In genomic region chr20:13852321-13852720, GRCh38 we compare ENCODE assay signal across 23 cellular contexts.
DNase-seq lines count a peak whose midpoint lies in the region; FAIRE-seq and TF ChIP-seq lines count a peak whose summit lies in the region.
"Had no signal": no experiment of that assay in that cellular context is flagged by ENCODE, and none has a peak within 500 bp of the region (broad histone marks: within the 10 kb centered on the region; RNA-seq: fewer than 3 reads in every experiment).

No MANE protein-coding gene starts in this region.

- peak; percentile 40 for DNase-seq in COLO829 (ENCODE audit: low spot score)
- DNase-seq in SK-MEL-5 (ENCODE audit: low read depth, low spot score): peak; percentile 23
- DNase-seq in fibroblast of villous mesenchyme (ENCODE audit: low read depth): peak; percentile 9
- no peak for DNase-seq in tibial artery
- DNase-seq in DMS53 treated with DMSO at 0.1 percent for 48 hours (lab: John Stamatoyannopoulos, UW; ENCODE audit: unreplicated experiment): no peak
- no peak for DNase-seq in cerebellar nuclear complex (lab: John Stamatoyannopoulos, UW)
- DNase-seq in H4 (ENCODE audit: low spot score): no peak
- DNase-seq in RCC 7860 (ENCODE audit: low spot score): no peak
- DNase-seq: ACHN; CD8-positive, alpha-beta memory T cell; DND-41; GDM1; H7; IMR-90; Karpas-422; MM.1S; NCI-H1092 treated with DMSO at 0.1 percent for 48 hours; NCI-H2107; NCI-H2227 treated with DMSO at 0.1 percent for 48 hours; NCI-H524; Peyer's patch; SHP77 had no signal

- H3K27me3 ChIP-seq in tibial artery: no peaks in the 10 kb centered on the region
- H3K27me3 ChIP-seq: BLaER1, Peyer's patch had no signal

- in situ Hi-C loops in SK-MEL-5 (cut with HindIII; ENCODE audit: low pct_unique_long_range_greater_than_20kb, low sequenced_read_pairs): no loop called here

- TF ChIP-seq CTCF in fibroblast of villous mesenchyme (IDR thresholded peaks at IDR 0.05; ENCODE audit: insufficient read depth, low read depth, low read length): no peak
- TF ChIP-seq CTCF in tibial artery (IDR thresholded peaks at IDR 0.05): no peak

- no peak for FAIRE-seq in RCC 7860 (lab: Jason Lieb, UNC)

- H3K9me3 ChIP-seq in tibial artery: no peaks in the 10 kb centered on the region
- H3K9me3 ChIP-seq: BLaER1, Peyer's patch had no signal

- intact Hi-C loops in tibial artery (cut with DNase I; ENCODE audit: low total_unique reads): no loop called here

- H3K4me3 ChIP-seq in fibroblast of villous mesenchyme (ENCODE audit: low read depth, low read length) (no peak overlapping the region), tibial artery (no peak overlapping the region)
- H3K4me3 ChIP-seq: BLaER1, Peyer's patch had no signal

- H3K36me3 ChIP-seq in tibial artery: no peaks in the 10 kb centered on the region
- H3K36me3 ChIP-seq: BLaER1, Peyer's patch had no signal

- peaks cover 0 to 36% (median 7%) of the 10 kb centered on the region in 4 donors for H3K4me1 ChIP-seq in tibial artery
- H3K4me1 ChIP-seq: BLaER1, Peyer's patch had no signal

- H3K27ac ChIP-seq in tibial artery: peak overlapping the region; percentile 45 to 68
- H3K27ac ChIP-seq: BLaER1 had no signal

Comparison
In these comparisons a context has a peak if more than half of its experiments do, and no peak if none do; other contexts are left out.
1. DNase-seq: peak in COLO829 (single experiment), SK-MEL-5 (single experiment) and fibroblast of villous mesenchyme (single experiment); none in tibial artery (0 of 2), DMS53 treated with DMSO at 0.1 percent for 48 hours (single experiment), cerebellar nuclear complex (0 of 2), H4 (single experiment) and RCC 7860 (single experiment).